ENCODE assay signal across 8 cellular contexts in the genomic region with DNA sequence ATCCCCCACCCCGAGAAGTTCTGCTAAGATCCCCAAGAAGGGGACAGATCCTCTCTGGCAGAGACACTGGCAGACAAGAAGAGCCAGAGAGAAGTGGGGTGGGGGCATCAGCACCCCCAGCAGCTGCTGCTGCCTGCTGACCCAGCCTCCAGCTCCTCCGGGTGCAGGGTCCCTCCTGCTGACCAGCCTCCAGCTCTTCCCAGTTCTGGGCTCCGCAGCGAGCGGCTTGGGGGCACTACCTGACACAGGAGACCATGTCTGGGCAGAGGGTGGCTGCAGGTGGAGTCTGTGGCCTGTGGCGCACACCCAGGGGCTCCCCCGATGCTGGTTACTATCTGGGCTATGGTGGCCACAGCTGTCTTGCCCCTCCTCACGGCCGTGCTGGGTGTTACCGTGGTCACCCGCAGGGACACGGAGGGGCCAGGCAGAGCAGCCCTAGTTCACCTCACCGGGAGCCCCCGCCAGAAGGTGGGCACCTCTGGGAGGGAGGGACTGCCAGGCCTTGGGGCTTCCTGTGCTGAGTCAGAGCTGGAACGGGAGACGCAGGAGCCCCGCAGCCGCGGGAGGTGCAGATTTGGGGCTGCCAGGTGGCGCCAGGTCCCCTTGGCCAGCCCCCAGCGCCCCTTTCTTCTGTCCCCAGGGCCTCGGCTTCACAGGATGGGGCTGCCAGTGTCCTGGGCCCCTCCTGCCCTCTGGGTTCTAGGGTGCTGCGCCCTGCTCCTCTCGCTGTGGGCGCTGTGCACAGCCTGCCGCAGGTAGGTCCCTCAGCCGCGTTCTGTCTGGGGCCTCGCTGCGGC. TPM values are rescaled to one million over a fixed set of nuclear protein-coding genes. Genes with fewer than 3 reads are reported as not detected.
A peak's percentile ranks its signal among the peaks of the same experiment; 100 is the strongest.
DNase-seq lines count a peak whose midpoint lies in the region; ATAC-seq, FAIRE-seq and TF ChIP-seq lines count a peak whose summit lies in the region.

No MANE protein-coding gene starts in this region.

- intact Hi-C loops in dorsolateral prefrontal cortex (cut with DNase I) = no loop called here

- no peak for DNase-seq in GM18507 (ENCODE audit: extremely low spot score, insufficient read length, low read depth)
- peak in 3 of 5 experiments; percentile 58 to 79 (median 70) for DNase-seq in T-helper 2 cell
- no peak for DNase-seq in dorsolateral prefrontal cortex
- DNase-seq in stimulated activated CD4-positive, alpha-beta T cell treated with anti-CD3 and anti-CD28 coated beads, Interleukin-2, amount 100 ng/mL, for 24 hours = peak; percentile 54 to 57
- DNase-seq in foreskin melanocyte = no peak
- DNase-seq in NCI-H1092 (lab: John Stamatoyannopoulos, UW) = no peak
- DNase-seq in mesenteric fat pad (ENCODE audit: low spot score) = no peak

- no peak for ATAC-seq in HG02678 (IDR thresholded peaks at IDR 0.05; ENCODE audit: unreplicated experiment)

- H3K27ac ChIP-seq in dorsolateral prefrontal cortex = peak overlapping the region in 41 of 59 donors; percentile 3 to 94 (median 60)

- H3K27me3 ChIP-seq in dorsolateral prefrontal cortex = no peaks in the 10 kb centered on the region

- peak; percentile 66 for FAIRE-seq in GM18507 (lab: Jason Lieb, UNC)

- peak overlapping the region in 32 of 59 donors; percentile 11 to 71 (median 31) for H3K4me3 ChIP-seq in dorsolateral prefrontal cortex

- no peak for TF ChIP-seq CTCF in dorsolateral prefrontal cortex (IDR thresholded peaks at IDR 0.05 in 54 of 56, conservative IDR thresholded peaks at IDR 0.05 in 2 of 56; ENCODE audit: low read depth in 1 of 56, partially characterized antibody in 56 of 56)

RNA-seq across cellular contexts. Expression of a gene that starts 0.6 kb away (rescaled TPM):
- total RNA-seq in dorsolateral prefrontal cortex = 10 to 100 TPM in 115 of 120 experiments, 1 to 10 TPM in 5; 7.8 to 33.9 (median 16.9) TPM
- 6.5 TPM for total RNA-seq in mesenteric fat pad

RNA-seq across cellular contexts. Expression of a gene that starts 2.5 kb away (rescaled TPM):
- total RNA-seq in dorsolateral prefrontal cortex (10 to 100 TPM; 15.1 to 78.0 (median 33.5) TPM), mesenteric fat pad (62.0 TPM)

RNA-seq across cellular contexts. Expression of a gene that starts 29.3 kb away (rescaled TPM):
- total RNA-seq in dorsolateral prefrontal cortex (10 to 100 TPM; 18.4 to 46.9 (median 28.4) TPM), mesenteric fat pad (26.7 TPM)

RNA-seq across cellular contexts. Expression of a gene that starts 29.3 kb away (rescaled TPM):
- 10 to 100 TPM; 37.8 to 65.5 (median 48.4) TPM for total RNA-seq in dorsolateral prefrontal cortex
- total RNA-seq in mesenteric fat pad = 47.3 TPM

RNA-seq across cellular contexts. Expression of a gene that starts 40.6 kb away (rescaled TPM):
- total RNA-seq in dorsolateral prefrontal cortex (10 to 100 TPM in 54 of 120 experiments, 1 to 10 TPM in 59, under 1 TPM in 3, not detected in 4; 0.70 to 53.7 (median 9.1) TPM), mesenteric fat pad (4.7 TPM)

Comparison
In these comparisons a context has a peak if more than half of its experiments do, and no peak if none do; other contexts are left out.
1. DNase-seq: peak in T-helper 2 cell (3 of 5) and stimulated activated CD4-positive, alpha-beta T cell treated with anti-CD3 and anti-CD28 coated beads, Interleukin-2, amount 100 ng/mL, for 24 hours (2 of 2); none in GM18507 (single experiment), dorsolateral prefrontal cortex (0 of 10), foreskin melanocyte (single experiment), NCI-H1092 (single experiment) and mesenteric fat pad (single experiment).